8 cellular contexts compared by ENCODE assay signal in genomic region chr11:62622476-62622875, GRCh38. TPM values are rescaled to one million over a fixed set of nuclear protein-coding genes. Genes with fewer than 3 reads are reported as not detected.
DNase-seq lines count a peak whose midpoint lies in the region; ATAC-seq, FAIRE-seq and TF ChIP-seq lines count a peak whose summit lies in the region.

No MANE protein-coding gene starts in this region.

- peak overlapping the region; percentile 89 for H3K4me3 Mint-ChIP-seq in CD8-positive, alpha-beta T cell

- no peak for FAIRE-seq in GM12892 (lab: Jason Lieb, UNC)

- H3K27me3 ChIP-seq in CD8-positive, alpha-beta T cell (ENCODE audit: insufficient read depth, low read length), result no peaks in the 10 kb centered on the region
- no peaks in the 10 kb centered on the region for H3K27me3 ChIP-seq in RWPE2 (ENCODE audit: insufficient read depth, poor library complexity, severe bottlenecking)
- H3K27me3 ChIP-seq in parathyroid adenoma (ENCODE audit: control insufficient read depth, insufficient read depth, low read length), result no peaks in the 10 kb centered on the region

- intact Hi-C loops in CD8-positive, alpha-beta T cell (cut with DNase I, micrococcal nuclease), result loop anchor here (1.0 to 5.0 kb wide), 8 partner anchors 10 to 84 kb away; partner anchors contain the start of genes C11orf98 (in 2 of the 2), CSKMT (in 2 of the 2), GANAB (in 2 of the 2) and INTS5 (in 2 of the 2)

- H3K4me2 ChIP-seq in parathyroid adenoma (ENCODE audit: low read length), result peak overlapping the region; percentile 48

- CTCF ChIA-PET in CD8-positive, alpha-beta T cell (lab: Charles Lee), result interaction anchor here (1.1 to 4.0 kb wide), 4 partner anchors 30 to 198 kb away, joined by 3 to 23 read pairs (median 4); partner anchors contain the start of genes INTS5 and TUT1

- peaks cover 20% of the 10 kb centered on the region for H3K4me1 ChIP-seq in CD8-positive, alpha-beta T cell (ENCODE audit: insufficient read depth, low read length)
- H3K4me1 ChIP-seq in RWPE2 (ENCODE audit: insufficient read depth, poor library complexity, severe bottlenecking), result peaks cover 16% of the 10 kb centered on the region
- no peaks in the 10 kb centered on the region for H3K4me1 ChIP-seq in parathyroid adenoma

- H3K9me3 ChIP-seq in CD8-positive, alpha-beta T cell (ENCODE audit: low read length), result no peaks in the 10 kb centered on the region
- no peaks in the 10 kb centered on the region for H3K9me3 ChIP-seq in RWPE2 (ENCODE audit: severe bottlenecking)
- H3K9me3 ChIP-seq in parathyroid adenoma (ENCODE audit: control insufficient read depth, low read length), result no peaks in the 10 kb centered on the region

- peaks cover 42% of the 10 kb centered on the region for H3K36me3 Mint-ChIP-seq in CD8-positive, alpha-beta T cell

- H3K9me3 Mint-ChIP-seq in CD8-positive, alpha-beta T cell, result no peaks in the 10 kb centered on the region

- ATAC-seq in CD8-positive, alpha-beta T cell, result no peak
- ATAC-seq in RWPE2 (ENCODE audit: low read depth) (no peak), GM19023 (IDR thresholded peaks at IDR 0.05; ENCODE audit: unreplicated experiment) (no peak)

- TF ChIP-seq POLR2A in GM12892 (IDR thresholded peaks at IDR 0.05; ENCODE audit: low read depth, low read length), result no peak

- no peak for DNase-seq in CD8-positive, alpha-beta T cell
- DNase-seq in RWPE2 (ENCODE audit: low spot score), result no peak
- DNase-seq in epithelial cell of proximal tubule (ENCODE audit: low read depth), result no peak
- no peak for DNase-seq in NOMO-1 treated with DMSO at 0.1 percent for 48 hours (lab: John Stamatoyannopoulos, UW; ENCODE audit: unreplicated experiment)
- no peak for DNase-seq in NCI-H446 treated with DMSO at 0.1 percent for 48 hours (lab: John Stamatoyannopoulos, UW)
- DNase-seq in GM12892 (ENCODE audit: insufficient read length), result no peak

- peaks cover 17% of the 10 kb centered on the region for H3K36me3 ChIP-seq in CD8-positive, alpha-beta T cell (ENCODE audit: insufficient read depth, low read length)
- peaks cover 25% of the 10 kb centered on the region for H3K36me3 ChIP-seq in RWPE2 (ENCODE audit: low read depth)
- no peaks in the 10 kb centered on the region for H3K36me3 ChIP-seq in parathyroid adenoma (ENCODE audit: control insufficient read depth, insufficient read depth, low read length)

- H3K4me1 Mint-ChIP-seq in CD8-positive, alpha-beta T cell (ENCODE audit: low read depth), result peaks cover 30% of the 10 kb centered on the region

- POLR2A ChIA-PET in CD8-positive, alpha-beta T cell (lab: Charles Lee), result interaction anchor here (0.5 to 5.4 kb wide), 21 partner anchors 11 to 233 kb away, joined by 3 to 59 read pairs (median 4); partner anchors contain the start of genes C11orf98, CSKMT, EEF1G and EML3

- H3K27ac ChIP-seq in CD8-positive, alpha-beta T cell (ENCODE audit: low read depth, low read length), result peak overlapping the region; percentile 78
- peak overlapping the region; percentile 84 for H3K27ac ChIP-seq in RWPE2 (ENCODE audit: poor library complexity, severe bottlenecking)
- H3K27ac ChIP-seq in parathyroid adenoma, result peak overlapping the region; percentile 91

- H3K27me3 Mint-ChIP-seq in CD8-positive, alpha-beta T cell (ENCODE audit: low read depth), result no peaks in the 10 kb centered on the region

- no peak for TF ChIP-seq CTCF in CD8-positive, alpha-beta T cell (IDR thresholded peaks at IDR 0.05)
- TF ChIP-seq CTCF in RWPE2 (IDR thresholded peaks at IDR 0.05; ENCODE audit: poor library complexity, severe bottlenecking) (no peak), epithelial cell of proximal tubule (conservative IDR thresholded peaks at IDR 0.05; ENCODE audit: low read depth, low read length) (no peak), parathyroid adenoma (IDR thresholded peaks at IDR 0.05) (no peak)

- H3K79me2 ChIP-seq in parathyroid adenoma, result no peaks in the 10 kb centered on the region

- no peak overlapping the region for H3K9ac ChIP-seq in parathyroid adenoma

- H2AFZ ChIP-seq in parathyroid adenoma, result peak overlapping the region; percentile 75

- H3K27ac Mint-ChIP-seq in CD8-positive, alpha-beta T cell, result peak overlapping the region; percentile 97

- no peak overlapping the region for H3K4me3 ChIP-seq in CD8-positive, alpha-beta T cell (ENCODE audit: low read depth, low read length)
- H3K4me3 ChIP-seq in RWPE2 (ENCODE audit: severe bottlenecking) (no peak overlapping the region), epithelial cell of proximal tubule (ENCODE audit: low read depth, low read length) (peak overlapping the region; percentile 20), parathyroid adenoma (ENCODE audit: low read depth, low read length) (peak overlapping the region; percentile 21)

RNA-seq across cellular contexts. Expression of gene B3GAT3, which starts 0.7 kb away (rescaled TPM):
- total RNA-seq in CD8-positive, alpha-beta T cell, result 10 to 100 TPM; 41.7 to 44.0 TPM
- total RNA-seq in epithelial cell of proximal tubule, result 43.6 and 67.7 TPM in 2 replicates
- polyA plus RNA-seq in GM12892 (2012; ENCODE audit: missing spikeins), result 13.6 TPM

RNA-seq across cellular contexts. Expression of gene ROM1, which starts 9.4 kb away (rescaled TPM):
- total RNA-seq in CD8-positive, alpha-beta T cell, result 1 to 10 TPM; 1.7 to 2.1 TPM
- total RNA-seq in epithelial cell of proximal tubule, result 1.2 and 1.4 TPM in 2 replicates
- 2.0 TPM for polyA plus RNA-seq in GM12892 (2012; ENCODE audit: missing spikeins)

RNA-seq across cellular contexts. Expression of gene EML3, which starts 9.9 kb away (rescaled TPM):
- total RNA-seq in CD8-positive, alpha-beta T cell, result 100 to 1,000 TPM; 167 to 189 TPM
- total RNA-seq in epithelial cell of proximal tubule, result 29.7 and 31.8 TPM in 2 replicates
- 30.5 TPM for polyA plus RNA-seq in GM12892 (2012; ENCODE audit: missing spikeins)

RNA-seq across cellular contexts. Expression of gene MTA2, which starts 20.8 kb away (rescaled TPM):
- total RNA-seq in CD8-positive, alpha-beta T cell, result 100 to 1,000 TPM; 148 to 154 TPM
- total RNA-seq in epithelial cell of proximal tubule, result 109 and 153 TPM in 2 replicates
- 111 TPM for polyA plus RNA-seq in GM12892 (2012; ENCODE audit: missing spikeins)

RNA-seq across cellular contexts. Expression of gene GANAB, which starts 23.9 kb away (rescaled TPM):
- total RNA-seq in CD8-positive, alpha-beta T cell, result 100 to 1,000 TPM; 177 to 184 TPM
- total RNA-seq in epithelial cell of proximal tubule, result 191 and 281 TPM in 2 replicates
- 59.1 TPM for polyA plus RNA-seq in GM12892 (2012; ENCODE audit: missing spikeins)

Comparison
In these comparisons a context has a peak if more than half of its experiments do, and no peak if none do; other contexts are left out.
1. H3K4me3 ChIP-seq: peak in epithelial cell of proximal tubule (single experiment) and parathyroid adenoma (single experiment); none in CD8-positive, alpha-beta T cell (single experiment) and RWPE2 (single experiment).
2. Peak in every context shown above with its lines, with median percentiles within 50 percentile points of each other: H3K27ac ChIP-seq.